In the genomic region with DNA sequence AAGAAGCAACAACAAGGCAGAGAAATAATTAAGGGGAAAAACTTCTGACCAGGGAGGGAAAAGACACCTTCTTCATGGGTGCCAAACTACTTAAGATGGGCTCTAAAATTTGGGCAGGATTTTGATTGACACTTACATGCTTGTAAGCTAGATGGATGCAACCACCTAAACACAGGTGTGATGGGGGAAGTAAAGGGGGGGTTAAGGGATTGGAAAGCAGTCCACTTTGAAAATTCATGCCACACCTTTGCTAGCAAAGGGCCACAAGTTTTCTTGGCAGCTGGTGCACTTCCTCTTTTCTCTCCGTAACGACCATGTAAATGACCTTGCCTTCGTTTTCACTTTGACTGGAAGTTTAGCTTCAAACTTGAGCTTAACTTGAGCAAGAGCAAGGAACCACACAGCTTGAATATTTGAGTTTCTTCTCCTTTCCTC, we compare ENCODE assay signal across 9 cellular contexts. TPM values are rescaled to one million over a fixed set of nuclear protein-coding genes. Genes with fewer than 3 reads are reported as not detected.
DNase-seq lines count a peak whose midpoint lies in the region; ATAC-seq, FAIRE-seq and TF ChIP-seq lines count a peak whose summit lies in the region.
"Had no signal": no experiment of that assay in that cellular context is flagged by ENCODE, and none has a peak within 500 bp of the region (broad histone marks: within the 10 kb centered on the region; RNA-seq: fewer than 3 reads in every experiment).

No MANE protein-coding gene starts in this region.

- no peak overlapping the region for H2BK12ac ChIP-seq in H1 (ENCODE audit: low read depth, low read length)

- H3K4me3 Mint-ChIP-seq in T-cell, result peak overlapping the region in 1 of 3 donors; percentile 1
- H3K4me3 Mint-ChIP-seq: activated naive CD8-positive, alpha-beta T cell had no signal

- H3K79me1 ChIP-seq in H1 (ENCODE audit: low read depth, low read length), result no peaks in the 10 kb centered on the region

- H3K4me2 ChIP-seq in H1 (ENCODE audit: insufficient read depth in 1 of 2, low read depth in 2 of 2, low read length in 2 of 2), result no peak overlapping the region

- peaks cover 0 to 5% of the 10 kb centered on the region in 2 experiments; a peak in 1 of 4 replicates for H3K9me3 ChIP-seq in H1 (ENCODE audit: insufficient read depth in 2 of 2, low read depth in 1 of 2, low read length in 1 of 2)

- no peak overlapping the region for H3K18ac ChIP-seq in H1 (ENCODE audit: extremely low read depth, low read length)

- H3K9me3 Mint-ChIP-seq in T-cell, result no peaks in the 10 kb centered on the region

- no peak for TF ChIP-seq CTCF in H1 (IDR thresholded peaks at IDR 0.05; ENCODE audit: control extremely low read depth in 1 of 3, insufficient read depth in 1 of 3, low read depth in 1 of 3, low read length in 3 of 3)

- TF ChIP-seq RAD21 in H1 (IDR thresholded peaks at IDR 0.05 in 1 of 2, conservative IDR thresholded peaks at IDR 0.05 in 1 of 2; ENCODE audit: low read depth in 2 of 2, low read length in 2 of 2), result no peak

- H3K23me2 ChIP-seq in H1 (ENCODE audit: low read depth, low read length), result no peaks in the 10 kb centered on the region

- no peak overlapping the region for H3K14ac ChIP-seq in H1 (ENCODE audit: insufficient read length)

- H3K9ac ChIP-seq in H1 (replicated peaks in 1 of 4; ENCODE audit: extremely low read depth in 1 of 4, low read depth in 3 of 4, low read length in 3 of 4), result no peak overlapping the region

- H3K27ac Mint-ChIP-seq in T-cell, result peak overlapping the region in 1 of 2 donors; percentile 28
- H3K27ac Mint-ChIP-seq: activated naive CD8-positive, alpha-beta T cell had no signal

- peak overlapping the region; percentile 84 for H2AFZ ChIP-seq in H1 (ENCODE audit: low read length)

- H2BK20ac ChIP-seq in H1 (ENCODE audit: low read length), result no peak overlapping the region

- no peak overlapping the region for H4K91ac ChIP-seq in H1 (replicated peaks; ENCODE audit: insufficient read length, low read length)

- CTCF ChIA-PET in H1 (lab: Charles Lee; ENCODE audit: partially characterized antibody) (interaction anchor here (0.9 to 2.1 kb wide), 9 partner anchors 10 to 218 kb away, joined by 3 to 6 read pairs (median 4); no protein-coding TSS in a partner anchor), T-cell (lab: Charles Lee) (interaction anchor here (0.6 to 1.7 kb wide), 3 partner anchors 10 to 637 kb away, joined by 3 to 7 read pairs (median 4); partner anchors contain the start of gene PRKAR1A (in 1 of the 2))

- no peak overlapping the region for H2BK120ac ChIP-seq in H1 (replicated peaks; ENCODE audit: low read depth, low read length)

- no peaks in the 10 kb centered on the region for H3K79me2 ChIP-seq in H1 (ENCODE audit: control insufficient read depth in 1 of 2, insufficient read depth in 2 of 2, low read length in 2 of 2)

- H2AK5ac ChIP-seq in H1 (ENCODE audit: low read depth, low read length), result no peak overlapping the region

- H4K8ac ChIP-seq in H1 (ENCODE audit: extremely low read depth, insufficient read depth, low read length), result no peak overlapping the region

- H3K4me1 Mint-ChIP-seq in T-cell, result peaks cover 13 to 21% (median 19%) of the 10 kb centered on the region in 3 donors

- H3K4ac ChIP-seq in H1 (replicated peaks; ENCODE audit: insufficient read length, low read depth, low read length), result no peak overlapping the region

- peak; percentile 92 for ATAC-seq in GM21515 (IDR thresholded peaks at IDR 0.05; ENCODE audit: unreplicated experiment)
- ATAC-seq in HG03575 (IDR thresholded peaks at IDR 0.05; ENCODE audit: extremely low read depth, insufficient number of reproducible peaks, low FRiP score, unreplicated experiment), result peak; percentile 94
- no peak for ATAC-seq in T-cell (replicated peaks in 1 of 4)

- FAIRE-seq in GM12892 (lab: Jason Lieb, UNC) (peak; percentile 94), H1 (lab: Jason Lieb, UNC) (no peak)

- no peaks in the 10 kb centered on the region for H4K20me1 ChIP-seq in H1 (replicated peaks in 1 of 2; ENCODE audit: control insufficient read depth in 1 of 2, insufficient read depth in 2 of 2, low read length in 2 of 2)

- no peaks in the 10 kb centered on the region for H3K4me1 ChIP-seq in H1 (replicated peaks in 1 of 4; ENCODE audit: control insufficient read depth in 3 of 4, insufficient read depth in 4 of 4, low read length in 3 of 4)

- WGBS in H1 (ENCODE audit: extremely low coverage in 1 of 2, insufficient coverage in 1 of 2, insufficient read length in 1 of 2, insufficient replicate concordance in 2 of 2, low coverage in 1 of 2, low lambda C conversion rate in 2 of 2, missing lambda C conversion rate in 1 of 2), 2 experiments, result 73% methylated on average over 3 of the region's 3 CpGs; no CpG with 5 or more reads in 1 of the 2 experiments

- H3K56ac ChIP-seq in H1 (replicated peaks; ENCODE audit: insufficient read length, low read depth, low read length), result no peak overlapping the region

- peak; percentile 53 for DNase-seq in GM12892 (ENCODE audit: insufficient read length)
- DNase-seq in H1 (ENCODE audit: low read depth in 1 of 2, low spot score in 2 of 2), result no peak
- no peak for DNase-seq in kidney glomerular epithelial cell (lab: John Stamatoyannopoulos, UW)
- DNase-seq in T-cell, result no peak
- DNase-seq in NCI-H1694 (lab: John Stamatoyannopoulos, UW), result no peak
- DNase-seq in islet precursor cell, result no peak

- TF ChIP-seq POLR2A in GM12892 (IDR thresholded peaks at IDR 0.05; ENCODE audit: low read depth, low read length) (no peak), H1 (IDR thresholded peaks at IDR 0.05; ENCODE audit: control extremely low read depth in 1 of 2, low read depth in 2 of 2, low read length in 2 of 2) (no peak)

- POLR2A ChIA-PET in H1 (lab: Charles Lee; ENCODE audit: partially characterized antibody), result interaction anchor here (0.7 kb wide), 1 partner anchor 14 kb away, joined by 4 read pairs; the partner anchor contains the start of gene PRKAR1A
- POLR2A ChIA-PET in T-cell (lab: Charles Lee), result interaction anchor here (1.0 kb wide), 2 partner anchors 13 kb away, joined by 5 read pairs; no protein-coding TSS in a partner anchor

- no peaks in the 10 kb centered on the region for H3K36me3 Mint-ChIP-seq in T-cell
- H3K36me3 Mint-ChIP-seq: activated naive CD8-positive, alpha-beta T cell had no signal

- no peak overlapping the region for H4K5ac ChIP-seq in H1 (ENCODE audit: insufficient read length, low read depth, low read length)

- H3K27ac ChIP-seq in H1 (ENCODE audit: low read depth, low read length), result no peak overlapping the region

- no peaks in the 10 kb centered on the region for H3K27me3 ChIP-seq in H1 (replicated peaks in 1 of 4; ENCODE audit: control insufficient read depth in 3 of 4, extremely low read depth in 1 of 4, insufficient read depth in 3 of 4, low read length in 3 of 4)

- no peak overlapping the region for H3K4me3 ChIP-seq in H1 (ENCODE audit: extremely low read depth in 1 of 4, insufficient read depth in 2 of 4, low read depth in 3 of 4, low read length in 4 of 4)

- no peak overlapping the region for H2BK5ac ChIP-seq in H1 (ENCODE audit: low read depth, low read length)

- no peaks in the 10 kb centered on the region for H3K36me3 ChIP-seq in H1 (ENCODE audit: control insufficient read depth in 2 of 4, insufficient read depth in 4 of 4, low read length in 3 of 4)

- peaks cover 3 to 11% of the 10 kb centered on the region in 2 donors for H3K27me3 Mint-ChIP-seq in T-cell

- TF ChIP-seq EP300 in H1 (IDR thresholded peaks at IDR 0.05; ENCODE audit: borderline replicate concordance in 1 of 2, low read depth in 2 of 2, low read length in 2 of 2), result no peak

- H2BK15ac ChIP-seq in H1 (ENCODE audit: low read length), result no peak overlapping the region

- H3K23ac ChIP-seq in H1 (ENCODE audit: insufficient read length), result no peak overlapping the region

TF ChIP-seq in H1, 55 proteins besides CTCF, POLR2A, EP300 and RAD21 (continues in another document):
- TF ChIP-seq JUN (IDR thresholded peaks at IDR 0.05; ENCODE audit: low read depth, low read length) (no peak), ZNF274 (IDR thresholded peaks at IDR 0.05; ENCODE audit: borderline replicate concordance, extremely low read depth, low read length) (no peak), SIRT6 (IDR thresholded peaks at IDR 0.05; ENCODE audit: low read length) (no peak)

RNA-seq across cellular contexts. Expression of gene PRKAR1A, which starts 14.3 kb away (rescaled TPM):
- 107 TPM for polyA plus RNA-seq in GM12892 (2012; ENCODE audit: missing spikeins)
- total RNA-seq in H1 (2021; fragmentation: NEBNext Ultra II Directional; extraction: Animal tissue kit (Norgen Biotek cat#: 25700)), result 147 and 149 TPM in 2 replicates
- polyA plus RNA-seq in H1 (2011; rRNA removed), result 39.3 and 41.7 TPM in 2 replicates
- 97.8 TPM for polyA plus RNA-seq in H1 (2011; cell fraction: cytosol; rRNA removed)
- 71.6 TPM for polyA plus RNA-seq in H1 (2011; cell fraction: nucleus; rRNA removed)
- polyA plus RNA-seq in H1 (2012, experiment 1 of 2), result 130 to 145 TPM (median 136 TPM) in 4 replicates
- 18.5 TPM for polyA plus RNA-seq in H1 (2012, experiment 2 of 2)
- polyA plus RNA-seq in H1 (2013, experiment 1 of 2), result 54.5 TPM
- 56.0 TPM for polyA plus RNA-seq in H1 (2013, experiment 2 of 2)
- polyA minus RNA-seq in H1 (2011; rRNA and poly(A)+ RNA removed), result 106 and 131 TPM in 2 replicates
- polyA minus RNA-seq in H1 (2011; cell fraction: cytosol; rRNA and poly(A)+ RNA removed), result 176 TPM
- 124 TPM for polyA minus RNA-seq in H1 (2011; cell fraction: nucleus; rRNA and poly(A)+ RNA removed)
- 100 to 1,000 TPM; 128 to 175 (median 162) TPM for total RNA-seq in T-cell

RNA-seq across cellular contexts. Expression of gene WIPI1, which starts 40.6 kb away (rescaled TPM):
- 11.4 TPM for polyA plus RNA-seq in GM12892 (2012; ENCODE audit: missing spikeins)
- total RNA-seq in H1 (2021; fragmentation: NEBNext Ultra II Directional; extraction: Animal tissue kit (Norgen Biotek cat#: 25700)), result 14.4 and 17.4 TPM in 2 replicates
- polyA plus RNA-seq in H1 (2011; rRNA removed), result 15.5 and 16.6 TPM in 2 replicates
- polyA plus RNA-seq in H1 (2011; cell fraction: cytosol; rRNA removed), result 21.5 TPM
- polyA plus RNA-seq in H1 (2011; cell fraction: nucleus; rRNA removed), result 24.8 TPM
- 15.9 to 18.8 TPM (median 17.5 TPM) in 4 replicates for polyA plus RNA-seq in H1 (2012, experiment 1 of 2)
- polyA plus RNA-seq in H1 (2012, experiment 2 of 2), result 8.6 TPM
- 15.9 TPM for polyA plus RNA-seq in H1 (2013, experiment 1 of 2)
- polyA plus RNA-seq in H1 (2013, experiment 2 of 2), result 17.0 TPM
- 21.9 and 24.0 TPM in 2 replicates for polyA minus RNA-seq in H1 (2011; rRNA and poly(A)+ RNA removed)
- polyA minus RNA-seq in H1 (2011; cell fraction: cytosol; rRNA and poly(A)+ RNA removed), result 15.6 TPM
- 32.8 TPM for polyA minus RNA-seq in H1 (2011; cell fraction: nucleus; rRNA and poly(A)+ RNA removed)
- 10 to 100 TPM in 2 of 5 donors, 1 to 10 TPM in 3; 5.4 to 11.8 (median 9.7) TPM for total RNA-seq in T-cell

Comparison
In these comparisons a context has a peak if more than half of its experiments do, and no peak if none do; other contexts are left out.
1. ATAC-seq: peak in GM21515 (single experiment) and HG03575 (single experiment); none in T-cell (0 of 4).